8 cellular contexts compared by ENCODE assay signal in genomic region chrX:150482537-150483217, GRCh38.
DNase-seq lines count a peak whose midpoint lies in the region; ATAC-seq and TF ChIP-seq lines count a peak whose summit lies in the region.

No MANE protein-coding gene starts in this region.

- TF ChIP-seq CTCF in AG04450 (IDR thresholded peaks at IDR 0.05; ENCODE audit: low read depth, low read length) (no peak), omental fat pad (IDR thresholded peaks at IDR 0.05) (no peak), CD14-positive monocyte (IDR thresholded peaks at IDR 0.05) (no peak)

- no peaks in the 10 kb centered on the region for H3K9me2 ChIP-seq in Karpas-422 (replicated peaks; ENCODE audit: insufficient read depth, low read length)

- H3K9ac ChIP-seq in Karpas-422 (ENCODE audit: low read length) = no peak overlapping the region

- H3K27ac Mint-ChIP-seq in CD14-positive monocyte = peak overlapping the region in 1 of 7 donors; percentile 47

- H3K4me1 Mint-ChIP-seq in CD14-positive monocyte = peaks cover 18% of the 10 kb centered on the region

- H3K4me3 ChIP-seq in AG04450 (ENCODE audit: low read depth, low read length) = no peak overlapping the region
- H3K4me3 ChIP-seq in Karpas-422 (ENCODE audit: low read length) = no peak overlapping the region
- no peak overlapping the region for H3K4me3 ChIP-seq in aorta (ENCODE audit: low read length in 2 of 2)

- intact Hi-C loops in CD14-positive monocyte (cut with micrococcal nuclease) = loop anchor here in 1 of 2 donors (5.0 kb wide), 1 partner anchor 120 kb away; the partner anchor contains the start of gene MAMLD1
- intact Hi-C loops in aorta (cut with DNase I) = no loop called here

- POLR2A ChIA-PET in AG04450 (lab: Yijun Ruan, JAX) = no interaction called here

- H3K79me2 ChIP-seq in Karpas-422 (ENCODE audit: low read length) = peaks cover under 1% of the 10 kb centered on the region; the same call in 1 of the 2 replicates

- no peak overlapping the region for H2AFZ ChIP-seq in Karpas-422 (ENCODE audit: low read length)

- no peaks in the 10 kb centered on the region for H3K9me3 Mint-ChIP-seq in CD14-positive monocyte

- no peaks in the 10 kb centered on the region for H4K20me1 ChIP-seq in Karpas-422 (ENCODE audit: insufficient read depth, low read depth, low read length)

- no peaks in the 10 kb centered on the region for H3K9me3 ChIP-seq in AG04450 (ENCODE audit: control insufficient read depth, insufficient read depth, low read length)
- no peaks in the 10 kb centered on the region for H3K9me3 ChIP-seq in Karpas-422 (ENCODE audit: low read length)
- H3K9me3 ChIP-seq in aorta (ENCODE audit: control insufficient read depth, low read length) = no peaks in the 10 kb centered on the region

- 30 to 49% methylated on average over 6 of the region's 6 CpGs for WGBS in aorta, 2 donors

- H3K4me3 Mint-ChIP-seq in CD14-positive monocyte = no peak overlapping the region

- H3K4me2 ChIP-seq in Karpas-422 (ENCODE audit: low read depth, low read length, poor library complexity, severe bottlenecking) = no peak overlapping the region

- H3K36me3 ChIP-seq in Karpas-422 (ENCODE audit: insufficient read depth, low read length) (peaks cover 34% of the 10 kb centered on the region), aorta (ENCODE audit: control insufficient read depth in 1 of 2, insufficient read depth in 2 of 2, low read length in 1 of 2) (no peaks in the 10 kb centered on the region)

- H3K4me1 ChIP-seq in Karpas-422 (ENCODE audit: low read length) (peaks cover 89% of the 10 kb centered on the region), aorta (ENCODE audit: control insufficient read depth in 1 of 2, insufficient read depth in 2 of 2, low read length in 2 of 2) (no peaks in the 10 kb centered on the region)

- peak; percentile 11 for DNase-seq in AG04450 (ENCODE audit: low read depth, low spot score)
- no peak for DNase-seq in Karpas-422
- peak; percentile 60 for DNase-seq in activated naive CD4-positive, alpha-beta T cell treated with anti-CD3 and anti-CD28 coated beads, Interleukin-2, amount 50 U/mL, for 16 hours
- peak; percentile 29 for DNase-seq in omental fat pad (ENCODE audit: low spot score)
- no peak for DNase-seq in NCI-H1105 (lab: John Stamatoyannopoulos, UW)
- DNase-seq in CD14-positive monocyte (ENCODE audit: low spot score) = no peak
- no peak for DNase-seq in aorta

- no peaks in the 10 kb centered on the region for H3K36me3 Mint-ChIP-seq in CD14-positive monocyte

- H3K27me3 ChIP-seq in AG04450 (ENCODE audit: control insufficient read depth, insufficient read depth, low read length) (no peaks in the 10 kb centered on the region), Karpas-422 (ENCODE audit: low read length) (no peaks in the 10 kb centered on the region), aorta (ENCODE audit: control insufficient read depth in 1 of 2, insufficient read depth in 2 of 2, low read length in 1 of 2) (no peaks in the 10 kb centered on the region)

- CTCF ChIA-PET in AG04450 (lab: Charles Lee) = interaction anchor here (3.0 kb wide), 1 partner anchor 118 kb away, joined by 21 read pairs; the partner anchor contains the start of gene MAMLD1

- H3K27ac ChIP-seq in AG04450 (ENCODE audit: low read depth, low read length) = no peak overlapping the region
- H3K27ac ChIP-seq in Karpas-422 (ENCODE audit: low read length) = peak overlapping the region; percentile 56
- no peak overlapping the region for H3K27ac ChIP-seq in aorta (ENCODE audit: low read depth in 1 of 2, low read length in 2 of 2)

- peak; percentile 54 for ATAC-seq in GM19035 (IDR thresholded peaks at IDR 0.05; ENCODE audit: unreplicated experiment)
- peak; percentile 62 for ATAC-seq in omental fat pad (ENCODE audit: low FRiP score)
- ATAC-seq in aorta (ENCODE audit: low FRiP score) = no peak

- peaks cover 0 to 6% (median 3%) of the 10 kb centered on the region in 3 donors for H3K27me3 Mint-ChIP-seq in CD14-positive monocyte (ENCODE audit: low read depth in 3 of 3)

Comparison
In these comparisons a context has a peak if more than half of its experiments do, and no peak if none do; other contexts are left out.
1. DNase-seq: peak in AG04450 (single experiment), activated naive CD4-positive, alpha-beta T cell treated with anti-CD3 and anti-CD28 coated beads, Interleukin-2, amount 50 U/mL, for 16 hours (single experiment) and omental fat pad (single experiment); none in Karpas-422 (single experiment), NCI-H1105 (single experiment), CD14-positive monocyte (single experiment) and aorta (0 of 2).